ENCODE assay signal across 1 cellular context in genomic region chr3:151837057-151837456, GRCh38.
TF ChIP-seq lines count a peak whose summit lies in the region.

No MANE protein-coding gene starts in this region.

TF ChIP-seq in K562, 482 proteins besides CTCF, POLR2A, EP300 and RAD21 (continued from another document and continues in another):
- TF ChIP-seq ZNF592 (IDR thresholded peaks at IDR 0.05): 0 out of 2 replicates have a peak, but pooled peaks have one; percentile 37
- TF ChIP-seq ZNF318 (IDR thresholded peaks at IDR 0.05; ENCODE audit: borderline replicate concordance in 1 of 2, low read depth in 1 of 2): 0 out of 4 replicates have a peak, but pooled peaks of 1 of the 2 experiments have one; percentile 24
- peak; percentile 77 for TF ChIP-seq CBFA2T2 (conservative IDR thresholded peaks at IDR 0.05)
- 0 out of 2 replicates have a peak, but pooled peaks have one; percentile 29 for TF ChIP-seq POLR2AphosphoS5 (IDR thresholded peaks at IDR 0.05; ENCODE audit: control insufficient read depth, insufficient read depth, low read depth, low read length)
- peak; percentile 96 for TF ChIP-seq BACH1 (tag; IDR thresholded peaks at IDR 0.05)
- peak; percentile 93 for TF ChIP-seq MAFF (IDR thresholded peaks at IDR 0.05; ENCODE audit: low read length)
- TF ChIP-seq ID3 (CRISPR knock-in tag; IDR thresholded peaks at IDR 0.05): no peak
- 0 out of 2 replicates have a peak, but pooled peaks have one; percentile 42 for TF ChIP-seq ID3 (tag; IDR thresholded peaks at IDR 0.05)
- TF ChIP-seq MAFK (IDR thresholded peaks at IDR 0.05; ENCODE audit: low read length): peak; percentile 94
- no peak for TF ChIP-seq RFX7 (CRISPR knock-in tag; IDR thresholded peaks at IDR 0.05)
- peak; percentile 15 to 42; a peak in 2 of 4 replicates for TF ChIP-seq ARNT (IDR thresholded peaks at IDR 0.05)
- peak; percentile 9 for TF ChIP-seq PRDM10 (IDR thresholded peaks at IDR 0.05; ENCODE audit: partially characterized antibody)
- peak; percentile 76 for TF ChIP-seq CEBPB (tag; IDR thresholded peaks at IDR 0.05)
- no peak for TF ChIP-seq ZNF347 (CRISPR knock-in tag; IDR thresholded peaks at IDR 0.05; ENCODE audit: low read depth)
- peak; percentile 78; the same call in 1 of the 2 replicates for TF ChIP-seq CHAMP1 (IDR thresholded peaks at IDR 0.05)
- no peak for TF ChIP-seq ZSCAN29 (IDR thresholded peaks at IDR 0.05)
- 0 out of 2 replicates have a peak, but pooled peaks have one; percentile 16 for TF ChIP-seq ETV1 (tag; conservative IDR thresholded peaks at IDR 0.05; ENCODE audit: low read depth)
- no peak for TF ChIP-seq SP1 (CRISPR knock-in tag; IDR thresholded peaks at IDR 0.05)
- no peak for TF ChIP-seq RBM22 (IDR thresholded peaks at IDR 0.05; ENCODE audit: low read depth, low read length, poor library complexity, severe bottlenecking)
- TF ChIP-seq BRCA1 (IDR thresholded peaks at IDR 0.05): no peak
- TF ChIP-seq BRCA1 (CRISPR knock-in tag; IDR thresholded peaks at IDR 0.05): no peak
- TF ChIP-seq FOS (IDR thresholded peaks at IDR 0.05; ENCODE audit: extremely low read depth, insufficient read length): no peak
- TF ChIP-seq MYBL2 (IDR thresholded peaks at IDR 0.05; ENCODE audit: low read depth): no peak
- no peak for TF ChIP-seq MYBL2 (CRISPR knock-in tag; IDR thresholded peaks at IDR 0.05; ENCODE audit: borderline replicate concordance)
- 0 out of 2 replicates have a peak, but pooled peaks have one; percentile 13 for TF ChIP-seq HMBOX1 (IDR thresholded peaks at IDR 0.05)
- peak; percentile 97 for TF ChIP-seq ZNF316 (IDR thresholded peaks at IDR 0.05)
- TF ChIP-seq ELK1 (CRISPR knock-in tag; IDR thresholded peaks at IDR 0.05): no peak
- TF ChIP-seq RNF2 (IDR thresholded peaks at IDR 0.05): peak; percentile 59; the same call in 1 of the 2 replicates
- peak; percentile 78; the same call in 1 of the 2 replicates for TF ChIP-seq SMARCE1 (IDR thresholded peaks at IDR 0.05)
- no peak for TF ChIP-seq PHF8 (IDR thresholded peaks at IDR 0.05; ENCODE audit: borderline replicate concordance, low read length)
- no peak for TF ChIP-seq ZKSCAN3 (CRISPR knock-in tag; IDR thresholded peaks at IDR 0.05)
- peak; percentile 83 for TF ChIP-seq JUND (IDR thresholded peaks at IDR 0.05; ENCODE audit: borderline replicate concordance, low read depth, low read length)
- peak; percentile 87; the same call in 2 of the 3 replicates for TF ChIP-seq JUND (tag; IDR thresholded peaks at IDR 0.05; ENCODE audit: borderline replicate concordance, low read depth, low read length)
